35 cellular contexts compared by ENCODE assay signal in genomic region chr16:1947369-1947670, GRCh38. TPM values are rescaled to one million over a fixed set of nuclear protein-coding genes. Genes with fewer than 3 reads are reported as not detected.
"Had no signal": no experiment of that assay in that cellular context is flagged by ENCODE, and none has a peak within 500 bp of the region (broad histone marks: within the 10 kb centered on the region; RNA-seq: fewer than 3 reads in every experiment).

No MANE protein-coding gene starts in this region.

- H3K27ac ChIP-seq: Peyer's patch, SJCRH30, SK-N-MC, WERI-Rb-1 had no signal

- H3K4me1 ChIP-seq: SJCRH30 had no signal

- H3K36me3 ChIP-seq: Peyer's patch, SJCRH30, WERI-Rb-1 had no signal

- DNase-seq: activated CD4-positive, alpha-beta T cell treated with anti-CD3 and anti-CD28 coated beads for 1 hour; activated CD4-positive, alpha-beta T cell treated with anti-CD3 and anti-CD28 coated beads for 48 hours; activated CD4-positive, alpha-beta T cell treated with anti-CD3 and anti-CD28 coated beads, Interleukin-2, amount 50 U/mL, for 48 hours; activated CD4-positive, CD25-positive, alpha-beta regulatory T cell; activated CD8-positive, alpha-beta memory T cell treated with anti-CD3 and anti-CD28 coated beads, Interleukin-2, amount 50 U/mL, for 4 hours; activated effector memory CD4-positive, alpha-beta T cell treated with Interleukin-2 at 50 U/mL for 16 hours; activated naive CD4-positive, alpha-beta T cell treated with anti-CD3 and anti-CD28 coated beads, Interleukin-2, amount 10 ng/mL, durations not matched to agents 7 days and 5 days; activated naive CD8-positive, alpha-beta T cell treated with anti-CD3 and anti-CD28 coated beads, Interleukin-2, amount 50 U/mL, for 24 hours; activated T-cell treated with anti-CD3 and anti-CD28 coated beads for 4 hours; activated T-cell treated with anti-CD3 and anti-CD28 coated beads, Interleukin-2, amount 50 U/mL, for 4 hours; anterior cingulate cortex; caudate nucleus; Karpas-422; KBM-7; NCI-H1105; NCI-H1417 treated with DMSO at 0.1 percent for 48 hours; NCI-H1930; NCI-H2081 treated with DMSO at 0.1 percent for 48 hours; NCI-H226; NCI-H446 treated with DMSO at 0.1 percent for 48 hours; NCI-H524; NK-92 treated with Interleukin-12 subunit alpha and Interleukin-12 subunit beta, amount 100 ng/mL, for 24 hours; PC-3; Peyer's patch; RPMI8226; SJCRH30; T1000; WERI-Rb-1 had no signal

- H3K27me3 ChIP-seq: Peyer's patch, SJCRH30 had no signal

- ATAC-seq: activated naive CD8-positive, alpha-beta T cell treated with anti-CD3 and anti-CD28 coated beads, Interleukin-2, amount 50 U/mL, for 24 hours; activated T-cell treated with anti-CD3 and anti-CD28 coated beads, Interleukin-2, amount 50 U/mL, for 4 hours; PC-3 had no signal

- H3K9me3 ChIP-seq: Peyer's patch, SJCRH30 had no signal

- H3K4me3 ChIP-seq: Peyer's patch, SJCRH30, SK-N-MC had no signal

RNA-seq across cellular contexts. Expression of gene RPL3L, which starts 7.2 kb away (rescaled TPM):
- total RNA-seq: activated T-cell treated with anti-CD3 and anti-CD28 coated beads, Interleukin-2, amount 50 U/mL, for 4 hours; MCF 10A; Peyer's patch; T-helper 1 cell treated with Interleukin-12 subunit alpha and Interleukin-12 subunit beta and Interleukin-4 antibody, amounts not matched to agents 30 ng/mL and 1 ng/mL, for 36 hours; T-helper 2 cell treated with Interferon-gamma antibody and Interleukin-4, amounts not matched to agents 100 ng/mL and 5 ng/mL, for 36 hours had no signal
- polyA plus RNA-seq: IgD-negative memory B cell had no signal

RNA-seq across cellular contexts. Expression of gene RNF151, which starts 19.3 kb away (rescaled TPM):
- total RNA-seq: bronchial epithelial cell, MCF 10A, PC-3, Peyer's patch, Right ventricle myocardium superior, SJCRH30 had no signal
- polyA plus RNA-seq: IgD-negative memory B cell had no signal
